In the genomic region with DNA sequence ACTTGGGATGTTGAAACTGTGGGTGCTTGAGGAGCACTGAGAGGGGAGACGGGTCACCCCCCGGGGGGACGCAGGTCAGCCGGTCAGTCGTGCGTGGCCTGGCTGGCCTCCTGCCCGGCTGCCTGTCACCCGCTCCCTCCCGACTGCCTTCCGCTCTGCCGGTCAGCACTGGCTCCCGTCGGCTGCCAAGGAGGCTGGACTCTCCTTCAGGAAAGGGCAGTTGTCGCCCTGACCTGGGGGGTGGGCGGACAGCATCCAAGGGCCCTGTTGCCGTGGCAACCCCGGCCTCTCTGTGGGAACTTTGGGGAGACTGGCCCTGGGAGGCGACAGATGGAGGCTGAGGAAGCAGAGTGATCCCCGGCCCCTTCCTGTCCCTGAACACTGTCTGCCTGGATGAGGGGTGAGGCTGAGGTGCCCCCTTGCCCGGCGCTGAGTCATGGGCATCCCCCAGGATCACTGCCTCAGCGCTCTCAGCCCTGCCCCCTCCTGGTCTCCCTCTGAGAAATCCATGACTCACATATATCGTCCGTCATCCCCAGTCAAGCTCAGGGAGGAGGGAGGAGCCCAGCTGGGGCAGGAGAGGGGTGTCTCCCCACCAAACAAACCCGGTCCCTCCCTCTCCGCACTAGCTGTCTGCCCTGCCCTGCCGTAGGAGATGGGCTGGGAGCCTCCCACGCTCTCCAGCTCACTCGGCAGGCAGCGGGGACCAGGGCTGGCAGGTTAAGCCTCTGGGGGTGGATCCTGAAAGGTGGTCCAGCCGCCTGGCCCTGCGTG, we compare ENCODE assay signal across 8 cellular contexts. TPM values are rescaled to one million over a fixed set of nuclear protein-coding genes. Genes with fewer than 3 reads are reported as not detected.
A peak's percentile ranks its signal among the peaks of the same experiment; 100 is the strongest.
DNase-seq lines count a peak whose midpoint lies in the region; ATAC-seq and TF ChIP-seq lines count a peak whose summit lies in the region.

A gene (plus strand): TSS at position 623 of the 774 bp plus-strand sequence. CDS start 21,658 bp downstream, outside the sequence.

- no peaks in the 10 kb centered on the region for H3K9me3 ChIP-seq in CD4-positive, CD25-positive, alpha-beta regulatory T cell (ENCODE audit: control insufficient read depth in 2 of 2, low read length in 2 of 2)
- no peaks in the 10 kb centered on the region for H3K9me3 ChIP-seq in HUES48 (ENCODE audit: control insufficient read depth, insufficient read depth, low read length)
- no peaks in the 10 kb centered on the region for H3K9me3 ChIP-seq in ectodermal cell (ENCODE audit: control insufficient read depth, low read length)

- H3K4me3 Mint-ChIP-seq in CD4-positive, CD25-positive, alpha-beta regulatory T cell: peak within 1 kb of the TSS in 2 of 4 donors; percentile 8 to 61

- intact Hi-C loops in lower leg skin (cut with DNase I; ENCODE audit: low total_unique reads): no loop called here

- 9 to 10% methylated on average over 32 of the region's 32 CpGs for WGBS in ectodermal cell, 2 experiments
- 11 to 14% methylated on average over 22 to 26 of the region's 32 CpGs for WGBS in lower leg skin, 2 donors

- H3K36me3 ChIP-seq in CD4-positive, CD25-positive, alpha-beta regulatory T cell (ENCODE audit: control insufficient read depth, insufficient read depth, low read length): no peaks in the 10 kb centered on the region
- H3K36me3 ChIP-seq in HUES48 (ENCODE audit: control insufficient read depth, insufficient read depth, low read length) (no peaks in the 10 kb centered on the region), ectodermal cell (ENCODE audit: control insufficient read depth, insufficient read depth, low read length) (no peaks in the 10 kb centered on the region)

- H3K27ac ChIP-seq in CD4-positive, CD25-positive, alpha-beta regulatory T cell (ENCODE audit: insufficient read depth, low read length, poor library complexity, severe bottlenecking): no peak within 1 kb of the TSS
- H3K27ac ChIP-seq in HUES48 (ENCODE audit: low read depth, low read length): peak within 1 kb of the TSS; percentile 59
- H3K27ac ChIP-seq in ectodermal cell (ENCODE audit: insufficient read depth, low read depth, low read length, poor library complexity, severe bottlenecking): peak within 1 kb of the TSS; percentile 64

- H3K27ac Mint-ChIP-seq in CD4-positive, CD25-positive, alpha-beta regulatory T cell: peak within 1 kb of the TSS in 2 of 3 donors; percentile 51 to 82

- H3K27me3 ChIP-seq in CD4-positive, CD25-positive, alpha-beta regulatory T cell (ENCODE audit: control insufficient read depth, insufficient read depth, low read length): no peaks in the 10 kb centered on the region
- no peaks in the 10 kb centered on the region for H3K27me3 ChIP-seq in HUES48 (ENCODE audit: control insufficient read depth, insufficient read depth, low read length)
- H3K27me3 ChIP-seq in ectodermal cell (ENCODE audit: control insufficient read depth, insufficient read depth, low read length, poor library complexity, severe bottlenecking): no peaks in the 10 kb centered on the region

- peak; percentile 11 to 35 for ATAC-seq in CD4-positive, CD25-positive, alpha-beta regulatory T cell (ENCODE audit: low read depth in 2 of 2)
- ATAC-seq in HG02970 (IDR thresholded peaks at IDR 0.05; ENCODE audit: low FRiP score, unreplicated experiment) (no peak), HG03457 (IDR thresholded peaks at IDR 0.05; ENCODE audit: unreplicated experiment) (no peak)

- no peak within 1 kb of the TSS for H3K9ac ChIP-seq in HUES48 (ENCODE audit: low read depth, low read length)

- H3K9me3 Mint-ChIP-seq in CD4-positive, CD25-positive, alpha-beta regulatory T cell: no peaks in the 10 kb centered on the region

- H3K4me3 ChIP-seq in CD4-positive, CD25-positive, alpha-beta regulatory T cell (ENCODE audit: low read depth, low read length): no peak within 1 kb of the TSS
- H3K4me3 ChIP-seq in HUES48 (ENCODE audit: low read depth, low read length) (peak within 1 kb of the TSS; percentile 42; the same call in 1 of the 2 replicates), ectodermal cell (ENCODE audit: insufficient read depth, low read depth, low read length) (no peak within 1 kb of the TSS), lower leg skin (ENCODE audit: low read depth, poor library complexity, severe bottlenecking) (peak within 1 kb of the TSS; percentile 26)

- no peaks in the 10 kb centered on the region for H3K4me1 ChIP-seq in CD4-positive, CD25-positive, alpha-beta regulatory T cell (ENCODE audit: control insufficient read depth, insufficient read depth, low read length, poor library complexity, severe bottlenecking)
- peaks cover 17% of the 10 kb centered on the region for H3K4me1 ChIP-seq in HUES48 (ENCODE audit: control insufficient read depth, insufficient read depth, low read length)
- H3K4me1 ChIP-seq in ectodermal cell (ENCODE audit: control insufficient read depth, insufficient read depth, low read length): peaks cover 28% of the 10 kb centered on the region

- peaks cover 22% of the 10 kb centered on the region for H3K27me3 Mint-ChIP-seq in CD4-positive, CD25-positive, alpha-beta regulatory T cell

- TF ChIP-seq CTCF in lower leg skin (IDR thresholded peaks at IDR 0.05): no peak

- no peak for TF ChIP-seq POLR2A in lower leg skin (IDR thresholded peaks at IDR 0.05)

- no peaks in the 10 kb centered on the region for H3K36me3 Mint-ChIP-seq in CD4-positive, CD25-positive, alpha-beta regulatory T cell

- peak in 1 of 3 donors; percentile 18 for DNase-seq in CD4-positive, CD25-positive, alpha-beta regulatory T cell
- DNase-seq in activated CD4-positive, alpha-beta T cell treated with anti-CD3 and anti-CD28 coated beads, Interleukin-2, amount 50 U/mL, for 4 hours: peak; percentile 9 to 26
- DNase-seq in lower leg skin (ENCODE audit: low spot score in 2 of 2): peak; percentile 76 to 93
- peak; percentile 60 for DNase-seq in stimulated activated CD4-positive, alpha-beta T cell treated with anti-CD3 and anti-CD28 coated beads, Interleukin-4, amount 100 ng/mL, for 1 hour

- peaks cover 0 to 6% (median 3%) of the 10 kb centered on the region in 4 donors for H3K4me1 Mint-ChIP-seq in CD4-positive, CD25-positive, alpha-beta regulatory T cell

RNA-seq across cellular contexts. Expression of the gene that starts here (rescaled TPM):
- 1.2 TPM for total RNA-seq in CD4-positive, CD25-positive, alpha-beta regulatory T cell
- under 1 TPM in 3 of 4 donors, not detected in 1; 0.16 to 0.48 (median 0.33) TPM for polyA plus RNA-seq in CD4-positive, CD25-positive, alpha-beta regulatory T cell
- 24.3 TPM for polyA plus RNA-seq in ectodermal cell (2013, experiment 1 of 4)
- 23.6 TPM for polyA plus RNA-seq in ectodermal cell (2013, experiment 2 of 4)
- polyA plus RNA-seq in ectodermal cell (2013, experiment 3 of 4): 30.8 TPM
- 30.5 TPM for polyA plus RNA-seq in ectodermal cell (2013, experiment 4 of 4)
- 100 to 1,000 TPM; 129 to 159 (median 136) TPM for total RNA-seq in lower leg skin

Comparison
In these comparisons a context has a peak if more than half of its experiments do, and no peak if none do; other contexts are left out.
1. RNA of the gene that starts here (total RNA-seq): 129 to 159 TPM in lower leg skin; 1.2 TPM in CD4-positive, CD25-positive, alpha-beta regulatory T cell (single experiment); every median in the first group is over 10 times any median in the second.
2. ATAC-seq: peak in CD4-positive, CD25-positive, alpha-beta regulatory T cell (2 of 2); none in HG02970 (single experiment) and HG03457 (single experiment).
3. H3K4me3 ChIP-seq: peak in HUES48 (single experiment) and lower leg skin (single experiment); none in CD4-positive, CD25-positive, alpha-beta regulatory T cell (single experiment) and ectodermal cell (single experiment).